ENCODE assay signal across 10 cellular contexts in the genomic region with DNA sequence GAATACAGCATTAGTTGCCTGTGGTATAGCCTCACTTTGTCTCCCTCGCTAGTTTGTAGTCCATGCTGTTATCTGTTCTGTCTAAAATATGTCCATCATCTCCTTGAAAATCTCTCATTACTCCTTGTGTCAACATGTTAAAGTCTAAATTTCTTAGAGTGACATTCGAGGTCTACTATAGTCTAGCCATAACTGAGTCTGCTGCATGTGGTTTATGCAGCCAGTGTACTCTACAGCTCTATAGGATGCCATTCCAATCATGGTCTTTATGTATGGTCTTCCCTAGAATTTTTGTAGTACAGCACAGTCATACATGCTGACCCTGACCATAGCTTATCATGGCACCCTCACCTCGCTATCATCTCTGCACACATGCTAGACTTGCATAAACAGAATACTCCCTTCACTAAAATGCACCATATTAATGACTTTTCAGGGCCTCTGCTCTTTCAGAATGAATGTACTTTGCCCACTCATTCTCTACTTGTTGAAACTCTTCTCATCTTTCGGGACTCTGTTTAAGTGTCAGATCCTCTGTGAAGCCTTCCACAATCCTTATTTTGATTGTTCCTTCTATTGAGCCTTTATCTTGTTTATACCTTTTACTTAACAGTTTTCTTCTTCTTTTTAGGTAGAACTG.
A peak's percentile ranks its signal among the peaks of the same experiment; 100 is the strongest.
DNase-seq lines count a peak whose midpoint lies in the region; ATAC-seq and TF ChIP-seq lines count a peak whose summit lies in the region.
"Had no signal": no experiment of that assay in that cellular context is flagged by ENCODE, and none has a peak within 500 bp of the region (broad histone marks: within the 10 kb centered on the region; RNA-seq: fewer than 3 reads in every experiment).

No MANE protein-coding gene starts in this region.

- no peak for TF ChIP-seq POLR2A in GM18505 (IDR thresholded peaks at IDR 0.05; ENCODE audit: borderline replicate concordance, extremely low read depth, insufficient read depth, insufficient read length)

- ATAC-seq in GM18505 (IDR thresholded peaks at IDR 0.05; ENCODE audit: unreplicated experiment) = peak; percentile 56
- ATAC-seq in GM19351 (IDR thresholded peaks at IDR 0.05; ENCODE audit: unreplicated experiment) = peak; percentile 70
- ATAC-seq in HG02973 (IDR thresholded peaks at IDR 0.05; ENCODE audit: unreplicated experiment) = peak; percentile 66

- DNase-seq in activated T-cell treated with anti-CD3 and anti-CD28 coated beads, Interleukin-2, amount 50 U/mL, for 48 hours = peak; percentile 32 to 33
- DNase-seq in NCI-H345 treated with DMSO at 0.1 percent for 48 hours (lab: John Stamatoyannopoulos, UW; ENCODE audit: unreplicated experiment) (no peak), MV-4-11 (lab: John Stamatoyannopoulos, UW) (no peak), SW480 (ENCODE audit: low spot score) (no peak), medulla oblongata (ENCODE audit: extremely low spot score) (no peak)
- DNase-seq: activated effector memory CD4-positive, alpha-beta T cell treated with Interleukin-2 at 50 U/mL for 16 hours; NCI-H774 had no signal

Comparison
In these comparisons a context has a peak if more than half of its experiments do, and no peak if none do; other contexts are left out.
1. DNase-seq: peak in activated T-cell treated with anti-CD3 and anti-CD28 coated beads, Interleukin-2, amount 50 U/mL, for 48 hours (2 of 2); none in NCI-H345 treated with DMSO at 0.1 percent for 48 hours (single experiment), MV-4-11 (single experiment), SW480 (single experiment) and medulla oblongata (single experiment).
2. Peak in every context shown above with its lines, with median percentiles within 50 percentile points of each other: ATAC-seq.